ENCODE assay signal across 24 cellular contexts in genomic region chr22:45230026-45230845, GRCh38. TPM values are rescaled to one million over a fixed set of nuclear protein-coding genes. Genes with fewer than 3 reads are reported as not detected.
A peak's percentile ranks its signal among the peaks of the same experiment; 100 is the strongest.
DNase-seq lines count a peak whose midpoint lies in the region; ATAC-seq and TF ChIP-seq lines count a peak whose summit lies in the region.
"Had no signal": no experiment of that assay in that cellular context is flagged by ENCODE, and none has a peak within 500 bp of the region (broad histone marks: within the 10 kb centered on the region; RNA-seq: fewer than 3 reads in every experiment).

No MANE protein-coding gene starts in this region.

- peak; percentile 76 for DNase-seq in NB4 (ENCODE audit: low read depth)
- peak; percentile 81 for DNase-seq in osteoblast (ENCODE audit: insufficient read length, low spot score, missing footprints)
- DNase-seq in T-helper 2 cell: no peak
- no peak for DNase-seq in activated T-cell treated with anti-CD3 and anti-CD28 coated beads for 4 hours
- no peak for DNase-seq in Kasumi-1 (lab: John Stamatoyannopoulos, UW)
- DNase-seq: activated CD4-positive, alpha-beta T cell treated with anti-CD3 and anti-CD28 coated beads for 4 hours; activated naive CD4-positive, alpha-beta T cell treated with anti-CD3 and anti-CD28 coated beads, Interleukin-2, amount 50 U/mL, for 16 hours; DMS 273 treated with DMSO at 0.1 percent for 48 hours; effector CD8-positive, alpha-beta T cell; NCI-H524; stimulated activated CD4-positive, alpha-beta T cell treated with anti-CD3 and anti-CD28 coated beads, Interleukin-1b, Interleukin-23, amount 100 ng/mL, for 48 hours; stimulated activated naive CD4-positive, alpha-beta T cell had no signal

- H3K36me3 ChIP-seq in BLaER1 treated with 17β-estradiol and CSF1 and Interleukin-3, amounts not matched to agents 10 nM and 100 nM: peaks cover 0 to 30% (median 8%) of the 10 kb centered on the region in 11 experiments; a peak in 9 of 22 replicates
- no peaks in the 10 kb centered on the region for H3K36me3 ChIP-seq in osteoblast (ENCODE audit: insufficient read depth, low read length)
- H3K36me3 ChIP-seq: vagina had no signal

- TF ChIP-seq POLR2A in NB4 (IDR thresholded peaks at IDR 0.05; ENCODE audit: extremely low read depth, insufficient read length): no peak

- H3K9me3 ChIP-seq in BLaER1 treated with 17β-estradiol and CSF1 and Interleukin-3, amounts not matched to agents 10 nM and 100 nM (replicated peaks in 1 of 11): no peaks in the 10 kb centered on the region
- H3K9me3 ChIP-seq in osteoblast (ENCODE audit: low read depth, low read length): no peaks in the 10 kb centered on the region
- H3K9me3 ChIP-seq: BLaER1, vagina had no signal

- peak overlapping the region in 7 of 11 experiments; percentile 8 to 53 (median 32); a peak in 6 of 22 replicates for H3K9ac ChIP-seq in BLaER1 treated with 17β-estradiol and CSF1 and Interleukin-3, amounts not matched to agents 10 nM and 100 nM
- H3K9ac ChIP-seq: BLaER1, KMS-11 had no signal

- peak overlapping the region; percentile 94 to 100 (median 97); a peak in 18 of 22 replicates for H3K4me2 ChIP-seq in BLaER1 treated with 17β-estradiol and CSF1 and Interleukin-3, amounts not matched to agents 10 nM and 100 nM
- H3K4me2 ChIP-seq in osteoblast (ENCODE audit: insufficient read depth, low read length): no peak overlapping the region
- H3K4me2 ChIP-seq: KMS-11 had no signal

- peaks cover 23 to 92% (median 67%) of the 10 kb centered on the region in 11 experiments; a peak in 18 of 22 replicates for H4K20me1 ChIP-seq in BLaER1 treated with 17β-estradiol and CSF1 and Interleukin-3, amounts not matched to agents 10 nM and 100 nM
- H4K20me1 ChIP-seq in osteoblast (ENCODE audit: insufficient read depth, low read length): peaks cover 9% of the 10 kb centered on the region

- H3K27ac ChIP-seq in BLaER1 treated with 17β-estradiol and CSF1 and Interleukin-3, amounts not matched to agents 10 nM and 100 nM: peak overlapping the region in 8 of 11 experiments; percentile 38 to 92 (median 58); a peak in 14 of 22 replicates
- H3K27ac ChIP-seq in cingulate gyrus (ENCODE audit: low read depth, low read length) (peak overlapping the region; percentile 4), osteoblast (ENCODE audit: low read depth, low read length) (no peak overlapping the region)
- H3K27ac ChIP-seq: BLaER1, KMS-11, vagina had no signal

- peaks cover 91 to 98% (median 93%) of the 10 kb centered on the region in 10 experiments for H3K4me1 ChIP-seq in BLaER1 treated with 17β-estradiol and CSF1 and Interleukin-3, amounts not matched to agents 10 nM and 100 nM
- peaks cover 9% of the 10 kb centered on the region for H3K4me1 ChIP-seq in osteoblast (ENCODE audit: insufficient read depth, low read length)

- H3K4me3 ChIP-seq in BLaER1 treated with 17β-estradiol and CSF1 and Interleukin-3, amounts not matched to agents 10 nM and 100 nM: no peak overlapping the region
- H3K4me3 ChIP-seq in NB4 (ENCODE audit: low read depth, low read length): no peak overlapping the region
- no peak overlapping the region for H3K4me3 ChIP-seq in osteoblast (ENCODE audit: insufficient read depth, low read length)
- H3K4me3 ChIP-seq: BLaER1, vagina had no signal

- no peak for TF ChIP-seq CTCF in NB4 (IDR thresholded peaks at IDR 0.05; ENCODE audit: low read depth, low read length)
- no peak for TF ChIP-seq CTCF in osteoblast (IDR thresholded peaks at IDR 0.05; ENCODE audit: extremely low read depth, low read depth, low read length)

- no peak overlapping the region for H2AFZ ChIP-seq in osteoblast (ENCODE audit: low read length)

- no peak for ATAC-seq in GM18907 (IDR thresholded peaks at IDR 0.05; ENCODE audit: unreplicated experiment)
- ATAC-seq: left lobe of liver, Right ventricle myocardium inferior had no signal

- peaks cover 7% of the 10 kb centered on the region for H3K79me2 ChIP-seq in osteoblast (ENCODE audit: insufficient read depth, low read length)

- no peaks in the 10 kb centered on the region for H3K27me3 ChIP-seq in BLaER1 treated with 17β-estradiol and CSF1 and Interleukin-3, amounts not matched to agents 10 nM and 100 nM
- no peaks in the 10 kb centered on the region for H3K27me3 ChIP-seq in osteoblast (ENCODE audit: insufficient read depth, low read length)
- H3K27me3 ChIP-seq: BLaER1, vagina had no signal

RNA-seq across cellular contexts. Expression of gene KIAA0930, which starts 10.5 kb away (rescaled TPM):
- total RNA-seq in osteoblast: 31.8 and 43.4 TPM in 2 replicates

RNA-seq across cellular contexts. Expression of gene UPK3A, which starts 54.5 kb away (rescaled TPM):
- not detected in 2 replicates for total RNA-seq in osteoblast
- total RNA-seq: A673, astrocyte, H4, left lobe of liver, posterior vena cava, vagina had no signal

Comparison
In these comparisons a context has a peak if more than half of its experiments do, and no peak if none do; other contexts are left out.
1. DNase-seq: peak in NB4 (single experiment) and osteoblast (single experiment); none in T-helper 2 cell (0 of 5), activated T-cell treated with anti-CD3 and anti-CD28 coated beads for 4 hours (single experiment) and Kasumi-1 (0 of 2).